Comparison of ENCODE assay signal across 24 cellular contexts in the genomic region with DNA sequence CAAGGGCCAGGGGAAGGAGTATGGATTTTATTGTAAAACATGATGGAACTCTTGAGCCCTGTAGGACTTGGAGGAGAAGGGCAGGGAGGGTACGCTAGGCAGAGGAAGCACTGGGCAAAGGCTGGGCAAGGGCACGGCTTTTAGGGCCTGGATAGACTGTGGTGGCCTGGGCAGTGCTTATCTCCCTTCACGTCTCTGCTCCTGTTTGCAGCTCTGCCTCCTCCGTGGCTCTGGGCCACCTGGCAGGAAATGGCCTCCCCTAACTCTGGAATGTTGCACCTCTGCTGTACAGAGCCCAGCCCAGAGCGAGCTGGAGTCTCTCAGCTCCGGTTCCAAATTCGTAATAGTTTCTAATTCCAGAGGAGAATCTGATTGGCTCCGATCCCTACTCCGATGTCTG. TPM values are rescaled to one million over a fixed set of nuclear protein-coding genes. Genes with fewer than 3 reads are reported as not detected.
"Had no signal": no experiment of that assay in that cellular context is flagged by ENCODE, and none has a peak within 500 bp of the region (broad histone marks: within the 10 kb centered on the region; RNA-seq: fewer than 3 reads in every experiment).

No MANE protein-coding gene starts in this region.

- H3K27ac Mint-ChIP-seq: effector memory CD8-positive, alpha-beta T cell; natural killer cell; stimulated activated naive B cell treated with anti-CD40 and anti-IgM and Interleukin-4, amounts not matched to agents 10 μg/mL and 1 μg/mL and 100 μg/mL, for 72 hours; stimulated activated naive CD8-positive, alpha-beta T cell treated with anti-CD3 and anti-CD28 coated beads, Interleukin-15, Interleukin-2, amounts not matched to agents 100 ng/mL and 50 ng/mL, for 24 hours had no signal

- H3K27ac ChIP-seq: esophagus squamous epithelium, hepatocyte, left lung, lower lobe of right lung, neutrophil, pancreas, right lobe of liver, thoracic aorta, tibial nerve, upper lobe of right lung, uterus had no signal

- ATAC-seq: effector memory CD8-positive, alpha-beta T cell; left lung; lower lobe of right lung; natural killer cell; pancreas; right lobe of liver; stimulated activated naive B cell treated with anti-CD40 and anti-IgM and Interleukin-4, amounts not matched to agents 10 μg/mL and 1 μg/mL and 100 μg/mL, for 72 hours; upper lobe of right lung had no signal

- H2AFZ ChIP-seq: hepatocyte had no signal

- H3K4me1 ChIP-seq: esophagus squamous epithelium, left lung, lower lobe of right lung, pancreas, right lobe of liver, tibial nerve, upper lobe of right lung, uterus had no signal

- DNase-seq: cortex of kidney; effector memory CD8-positive, alpha-beta T cell; erythroblast; esophagus squamous epithelium; foreskin melanocyte; kidney; left cardiac atrium; left lung; lower lobe of right lung; natural killer cell; pancreas; retina; right lobe of liver; small intestine; stimulated activated CD4-positive, alpha-beta T cell treated with anti-CD3 and anti-CD28 coated beads, Interleukin-15, amount 100 ng/mL, for 24 hours; stimulated activated CD4-positive, alpha-beta T cell treated with anti-CD3 and anti-CD28 coated beads, Interleukin-2, amount 100 ng/mL, for 48 hours; stimulated activated naive B cell treated with anti-CD40 and anti-IgM and Interleukin-4, amounts not matched to agents 10 μg/mL and 1 μg/mL and 100 μg/mL, for 72 hours; upper lobe of right lung; uterus had no signal

- H3K4me3 ChIP-seq: esophagus squamous epithelium, hepatocyte, left lung, lower lobe of right lung, pancreas, right lobe of liver, thoracic aorta, tibial nerve, upper lobe of right lung, uterus had no signal

- H3K36me3 Mint-ChIP-seq: natural killer cell; stimulated activated naive B cell treated with anti-CD40 and anti-IgM and Interleukin-4, amounts not matched to agents 10 μg/mL and 1 μg/mL and 100 μg/mL, for 72 hours had no signal

- H3K4me3 Mint-ChIP-seq: effector memory CD8-positive, alpha-beta T cell; natural killer cell; stimulated activated naive B cell treated with anti-CD40 and anti-IgM and Interleukin-4, amounts not matched to agents 10 μg/mL and 1 μg/mL and 100 μg/mL, for 72 hours; stimulated activated naive CD8-positive, alpha-beta T cell treated with anti-CD3 and anti-CD28 coated beads, Interleukin-15, Interleukin-2, amounts not matched to agents 100 ng/mL and 50 ng/mL, for 24 hours had no signal

- H3K79me2 ChIP-seq: hepatocyte had no signal

- H3K9me3 Mint-ChIP-seq: effector memory CD8-positive, alpha-beta T cell; natural killer cell; stimulated activated naive CD8-positive, alpha-beta T cell treated with anti-CD3 and anti-CD28 coated beads, Interleukin-15, Interleukin-2, amounts not matched to agents 100 ng/mL and 50 ng/mL, for 24 hours had no signal

- H3K4me2 ChIP-seq: hepatocyte had no signal

- H3K27me3 ChIP-seq: hepatocyte, pancreas, right lobe of liver, tibial nerve, upper lobe of right lung, uterus had no signal

- H3K36me3 ChIP-seq: esophagus squamous epithelium, left lung, lower lobe of right lung, neutrophil, pancreas, right lobe of liver, thoracic aorta, tibial nerve, upper lobe of right lung, uterus had no signal

- H3K4me1 Mint-ChIP-seq: natural killer cell; stimulated activated naive B cell treated with anti-CD40 and anti-IgM and Interleukin-4, amounts not matched to agents 10 μg/mL and 1 μg/mL and 100 μg/mL, for 72 hours had no signal

- H3K9me3 ChIP-seq: esophagus squamous epithelium, left lung, lower lobe of right lung, neutrophil, pancreas, right lobe of liver, thoracic aorta, tibial nerve, upper lobe of right lung, uterus had no signal

RNA-seq across cellular contexts. Expression of a gene that starts 12.2 kb away (rescaled TPM):
- total RNA-seq: natural killer cell had no signal
